Comparison of ENCODE assay signal across 8 cellular contexts in the genomic region with DNA sequence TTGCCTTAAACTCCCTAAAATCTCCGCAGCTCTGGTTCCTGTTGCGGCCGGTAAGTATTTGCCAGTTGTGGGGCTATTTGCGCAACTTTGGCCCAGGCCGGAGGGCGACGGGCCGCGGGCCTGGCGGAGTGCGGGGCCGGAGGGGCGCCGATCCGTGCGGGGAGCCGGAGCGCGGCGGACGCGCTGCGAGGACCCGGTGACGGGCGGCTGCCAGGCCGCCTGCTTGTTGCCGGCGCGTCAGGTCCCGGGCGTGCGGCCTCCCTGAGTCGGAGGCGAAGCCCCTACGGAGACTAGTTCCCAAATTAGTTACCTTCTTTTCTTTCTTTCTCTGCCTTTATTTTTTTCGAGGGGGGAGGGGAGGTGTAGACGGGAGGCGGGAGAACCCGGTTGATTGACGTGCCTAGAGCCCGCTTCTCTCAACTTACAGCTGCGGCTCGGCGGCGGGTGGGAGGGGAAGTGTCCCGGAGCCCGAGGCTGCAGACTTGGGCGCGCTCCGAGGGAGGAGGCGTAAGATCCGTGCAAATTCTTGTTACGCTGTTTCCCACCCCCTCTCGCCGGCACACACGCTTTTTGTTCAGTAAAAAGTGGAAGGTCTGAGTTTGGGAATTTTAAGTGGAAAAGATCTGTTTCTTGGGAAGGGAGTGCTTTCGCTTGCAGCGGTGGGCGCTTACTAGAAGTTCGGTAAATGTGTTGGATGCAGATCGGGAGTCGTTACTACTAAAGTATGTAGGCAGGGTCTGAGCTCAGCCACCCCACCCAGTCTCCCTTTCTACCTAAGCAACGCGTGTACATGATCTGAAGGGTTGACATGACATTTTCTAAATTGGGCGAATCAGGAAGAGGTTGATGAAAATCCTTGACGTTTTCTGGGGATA.
DNase-seq lines count a peak whose midpoint lies in the region; ATAC-seq lines count a peak whose summit lies in the region.

No MANE protein-coding gene starts in this region.

- H3K27me3 ChIP-seq in layer of hippocampus (ENCODE audit: control insufficient read depth, insufficient read depth, low read length), result no peaks in the 10 kb centered on the region

- H3K27ac ChIP-seq in cingulate gyrus (ENCODE audit: low read depth, low read length) (peak overlapping the region; percentile 98), layer of hippocampus (ENCODE audit: low read depth, low read length) (peak overlapping the region; percentile 97)

- ATAC-seq in HG03175 (IDR thresholded peaks at IDR 0.05; ENCODE audit: unreplicated experiment), result peak; percentile 21

- DNase-seq in NCI-H2081 (lab: John Stamatoyannopoulos, UW) (peak; percentile 80 to 81), NCI-H2081 treated with DMSO at 0.1 percent for 48 hours (lab: John Stamatoyannopoulos, UW) (no peak), NCI-H524 (lab: John Stamatoyannopoulos, UW) (peak; percentile 79 to 88)
- peak; percentile 91 for DNase-seq in activated CD4-positive, alpha-beta T cell treated with anti-CD3 and anti-CD28 coated beads for 48 hours
- DNase-seq in stimulated activated CD4-positive, alpha-beta T cell treated with anti-CD3 and anti-CD28 coated beads, Interleukin-15, amount 100 ng/mL, for 48 hours (ENCODE audit: low read depth in 2 of 2), result peak; percentile 81 to 82
